In the genomic region with DNA sequence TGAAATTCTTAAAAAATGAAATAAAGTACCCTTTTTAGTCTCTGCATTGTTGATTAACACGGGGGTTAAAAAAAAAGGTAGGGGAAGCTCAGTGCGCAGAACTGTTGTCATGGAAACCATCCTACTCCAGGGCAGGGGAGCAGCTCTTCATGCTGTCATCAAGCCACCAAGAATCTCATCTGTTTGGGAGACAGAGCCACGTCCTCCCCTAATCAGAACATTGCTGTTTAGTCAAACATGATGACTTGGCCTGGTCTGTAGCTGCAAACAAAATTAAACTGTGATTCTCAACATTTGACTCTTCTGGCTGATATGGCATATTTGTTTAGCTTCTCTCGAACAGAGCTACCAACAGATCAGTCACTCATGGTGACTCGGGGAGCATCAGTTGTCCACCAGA, we compare ENCODE assay signal across 10 cellular contexts.
DNase-seq lines count a peak whose midpoint lies in the region; ATAC-seq and TF ChIP-seq lines count a peak whose summit lies in the region.
"Had no signal": no experiment of that assay in that cellular context is flagged by ENCODE, and none has a peak within 500 bp of the region (broad histone marks: within the 10 kb centered on the region; RNA-seq: fewer than 3 reads in every experiment).

No MANE protein-coding gene starts in this region.

- intact Hi-C loops in lower lobe of right lung (cut with DNase I) = no loop called here
- intact Hi-C loops in ascending aorta (cut with DNase I) = loop anchor here (5.0 kb wide), 1 partner anchor 54 kb away; no protein-coding TSS in a partner anchor

- H3K9me3 ChIP-seq in lower lobe of right lung (no peaks in the 10 kb centered on the region), ascending aorta (no peaks in the 10 kb centered on the region), SJCRH30 (replicated peaks) (no peaks in the 10 kb centered on the region)

- H3K4me1 Mint-ChIP-seq in activated naive CD8-positive, alpha-beta T cell (ENCODE audit: low read depth) = peaks cover 86% of the 10 kb centered on the region

- H3K27me3 Mint-ChIP-seq in activated naive CD8-positive, alpha-beta T cell = no peaks in the 10 kb centered on the region

- peaks cover 38% of the 10 kb centered on the region for H3K36me3 ChIP-seq in lower lobe of right lung
- peaks cover 1 to 19% of the 10 kb centered on the region in 2 donors for H3K36me3 ChIP-seq in ascending aorta
- H3K36me3 ChIP-seq in SJCRH30 = no peaks in the 10 kb centered on the region

- peak overlapping the region; percentile 26 for H3K27ac ChIP-seq in lower lobe of right lung
- no peak overlapping the region for H3K27ac ChIP-seq in ascending aorta
- no peak overlapping the region for H3K27ac ChIP-seq in SJCRH30

- H3K36me3 Mint-ChIP-seq in activated naive CD8-positive, alpha-beta T cell = peaks cover 4% of the 10 kb centered on the region

- H3K4me1 ChIP-seq in lower lobe of right lung = peaks cover 87% of the 10 kb centered on the region
- peaks cover 0 to 27% of the 10 kb centered on the region in 2 donors for H3K4me1 ChIP-seq in ascending aorta
- no peaks in the 10 kb centered on the region for H3K4me1 ChIP-seq in SJCRH30

- H3K9me3 Mint-ChIP-seq in activated naive CD8-positive, alpha-beta T cell (ENCODE audit: low read depth) = no peaks in the 10 kb centered on the region

- peak in 5 of 6 experiments; percentile 14 to 37 (median 28) for DNase-seq in stimulated activated naive CD4-positive, alpha-beta T cell (lab: John Stamatoyannopoulos, UW)
- no peak for DNase-seq in stimulated activated naive CD4-positive, alpha-beta T cell treated with Interleukin-2 at 50 U/mL for 16 hours (lab: John Stamatoyannopoulos, UW)
- no peak for DNase-seq in lower lobe of right lung
- no peak for DNase-seq in ascending aorta (ENCODE audit: low spot score in 2 of 2)
- no peak for DNase-seq in NCI-H2171 (lab: John Stamatoyannopoulos, UW)
- no peak for DNase-seq in SJCRH30
- DNase-seq: DMS79 treated with DMSO at 0.1 percent for 48 hours, SIG-M5 had no signal

- peak overlapping the region; percentile 91 for H3K27ac Mint-ChIP-seq in activated naive CD8-positive, alpha-beta T cell

- TF ChIP-seq CTCF in lower lobe of right lung (IDR thresholded peaks at IDR 0.05) = no peak
- no peak for TF ChIP-seq CTCF in ascending aorta (IDR thresholded peaks at IDR 0.05)

- ATAC-seq in lower lobe of right lung (no peak), HG02840 (IDR thresholded peaks at IDR 0.05; ENCODE audit: low FRiP score, unreplicated experiment) (no peak)

- peak overlapping the region; percentile 30 for H3K4me3 Mint-ChIP-seq in activated naive CD8-positive, alpha-beta T cell

- H3K27me3 ChIP-seq in lower lobe of right lung (ENCODE audit: low read depth) (no peaks in the 10 kb centered on the region), ascending aorta (no peaks in the 10 kb centered on the region), SJCRH30 (no peaks in the 10 kb centered on the region)

- H3K4me3 ChIP-seq in lower lobe of right lung (no peak overlapping the region), ascending aorta (no peak overlapping the region), SJCRH30 (no peak overlapping the region)

Comparison
In these comparisons a context has a peak if more than half of its experiments do, and no peak if none do; other contexts are left out.
1. DNase-seq: peak in stimulated activated naive CD4-positive, alpha-beta T cell (5 of 6); none in stimulated activated naive CD4-positive, alpha-beta T cell treated with Interleukin-2 at 50 U/mL for 16 hours (single experiment), lower lobe of right lung (single experiment), ascending aorta (0 of 2), NCI-H2171 (single experiment) and SJCRH30 (0 of 2).